ENCODE assay signal across 8 cellular contexts in the genomic region with DNA sequence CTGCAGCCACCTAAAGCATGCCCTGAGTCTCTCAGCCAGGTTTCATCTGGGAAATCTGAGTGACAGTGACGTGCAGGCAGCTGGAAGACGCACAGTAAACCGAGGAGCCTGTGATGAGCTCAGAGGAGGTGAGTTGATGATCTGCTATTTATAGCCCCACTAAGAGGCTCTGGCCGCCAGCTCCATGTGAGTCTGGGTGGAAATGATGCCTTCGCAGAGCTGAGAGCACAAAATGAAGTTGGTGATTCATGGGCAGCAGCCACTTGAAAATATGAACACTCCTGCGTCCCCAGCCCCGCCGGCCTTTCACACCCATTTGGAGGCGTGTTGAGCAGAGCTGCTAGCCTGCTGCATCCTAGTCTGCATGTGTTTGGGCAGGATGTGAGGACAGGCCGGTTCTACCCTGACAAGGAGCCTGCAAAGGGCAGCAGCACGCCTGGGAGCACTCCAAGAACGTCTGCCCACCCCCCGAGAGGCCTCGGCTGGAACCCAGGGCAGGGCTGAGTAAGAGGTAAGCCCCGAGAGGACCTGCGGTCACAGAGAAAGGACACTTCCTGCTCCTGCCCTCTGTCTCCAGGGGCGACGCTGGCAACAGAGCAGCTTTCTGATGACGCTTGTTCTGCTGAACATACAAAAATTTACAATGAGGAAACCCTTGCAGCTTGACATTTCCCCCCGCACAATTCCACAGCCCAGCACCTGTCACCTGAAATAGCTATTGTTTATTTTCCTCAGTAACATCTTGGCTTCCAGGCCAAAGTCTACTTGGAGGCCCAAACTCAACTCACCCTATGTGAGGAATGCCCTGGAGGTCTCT. TPM values are rescaled to one million over a fixed set of nuclear protein-coding genes. Genes with fewer than 3 reads are reported as not detected.
DNase-seq lines count a peak whose midpoint lies in the region; ATAC-seq and TF ChIP-seq lines count a peak whose summit lies in the region.

No MANE protein-coding gene starts in this region.

- DNase-seq in GM13976 (ENCODE audit: low spot score) (peak; percentile 77), NCI-H146 treated with DMSO at 0.1 percent for 48 hours (lab: John Stamatoyannopoulos, UW; ENCODE audit: unreplicated experiment) (peak; percentile 41), dermis blood vessel endothelial cell (peak; percentile 90), middle frontal gyrus (ENCODE audit: extremely low spot score, low spot score) (peak; percentile 56), mesenteric fat pad (ENCODE audit: low spot score) (no peak)
- peak; percentile 12 for DNase-seq in activated CD4-positive, alpha-beta T cell treated with anti-CD3 and anti-CD28 coated beads for 1 hour
- peak; percentile 12 to 66 for DNase-seq in stimulated activated effector memory CD8-positive, alpha-beta T cell treated with anti-CD3 and anti-CD28 coated beads, Interleukin-12 subunit alpha, Interleukin-12 subunit beta, amount 100 ng/mL, for 72 hours (ENCODE audit: low spot score in 2 of 2)

- in situ Hi-C loops in GM13976 (cut with MboI; ENCODE audit: low sequenced_read_pairs, unreplicated experiment): no loop called here

- H3K36me3 Mint-ChIP-seq in stimulated activated effector memory CD8-positive, alpha-beta T cell treated with anti-CD3 and anti-CD28 coated beads, Interleukin-12 subunit alpha, Interleukin-12 subunit beta, amount 100 ng/mL, for 72 hours: no peaks in the 10 kb centered on the region

- H3K27ac Mint-ChIP-seq in stimulated activated effector memory CD8-positive, alpha-beta T cell treated with anti-CD3 and anti-CD28 coated beads, Interleukin-12 subunit alpha, Interleukin-12 subunit beta, amount 100 ng/mL, for 72 hours: peak overlapping the region; percentile 93

- TF ChIP-seq CTCF in GM13976 (IDR thresholded peaks at IDR 0.05; ENCODE audit: borderline replicate concordance, control extremely low read depth, extremely low read depth, insufficient read depth, missing control alignments): no peak

- ATAC-seq in HG02642 (IDR thresholded peaks at IDR 0.05; ENCODE audit: poor library complexity, unreplicated experiment): peak; percentile 82
- ATAC-seq in stimulated activated effector memory CD8-positive, alpha-beta T cell treated with anti-CD3 and anti-CD28 coated beads, Interleukin-12 subunit alpha, Interleukin-12 subunit beta, amount 100 ng/mL, for 72 hours: peak; percentile 89

- H3K9me3 Mint-ChIP-seq in stimulated activated effector memory CD8-positive, alpha-beta T cell treated with anti-CD3 and anti-CD28 coated beads, Interleukin-12 subunit alpha, Interleukin-12 subunit beta, amount 100 ng/mL, for 72 hours: no peaks in the 10 kb centered on the region

- H3K4me3 Mint-ChIP-seq in stimulated activated effector memory CD8-positive, alpha-beta T cell treated with anti-CD3 and anti-CD28 coated beads, Interleukin-12 subunit alpha, Interleukin-12 subunit beta, amount 100 ng/mL, for 72 hours: peak overlapping the region; percentile 55

- H3K4me1 Mint-ChIP-seq in stimulated activated effector memory CD8-positive, alpha-beta T cell treated with anti-CD3 and anti-CD28 coated beads, Interleukin-12 subunit alpha, Interleukin-12 subunit beta, amount 100 ng/mL, for 72 hours: peaks cover 31% of the 10 kb centered on the region

RNA-seq across cellular contexts. Expression of a gene that starts 25.1 kb away (rescaled TPM):
- total RNA-seq in dermis blood vessel endothelial cell: 27.1 and 28.8 TPM in 2 replicates
- 19.5 TPM for total RNA-seq in mesenteric fat pad
